ENCODE assay signal across 1 cellular context in genomic region chr6:34196116-34196832, GRCh38.
TF ChIP-seq lines count a peak whose summit lies in the region.

No MANE protein-coding gene starts in this region.

TF ChIP-seq in HepG2, 621 proteins besides CTCF, POLR2A, EP300 and RAD21 (continues in another document):
- TF ChIP-seq RBAK (CRISPR knock-in tag; IDR thresholded peaks at IDR 0.05) (no peak), ESRRA (CRISPR knock-in tag; IDR thresholded peaks at IDR 0.05; ENCODE audit: low read depth) (0 out of 2 replicates have a peak, but pooled peaks have one; percentile 44), TSC22D2 (CRISPR knock-in tag; IDR thresholded peaks at IDR 0.05; ENCODE audit: borderline replicate concordance) (0 out of 2 replicates have a peak, but pooled peaks have one; percentile 52), ZNF710 (CRISPR knock-in tag; IDR thresholded peaks at IDR 0.05; ENCODE audit: borderline replicate concordance) (peak; percentile 73), ZBTB46 (CRISPR knock-in tag; IDR thresholded peaks at IDR 0.05; ENCODE audit: borderline replicate concordance) (peak; percentile 87; the same call in 1 of the 2 replicates), WIZ (CRISPR knock-in tag; IDR thresholded peaks at IDR 0.05) (no peak), RFX5 (IDR thresholded peaks at IDR 0.05; ENCODE audit: low read depth, low read length) (no peak), CREBL2 (CRISPR knock-in tag; IDR thresholded peaks at IDR 0.05; ENCODE audit: borderline replicate concordance) (peak; percentile 53; the same call in 1 of the 2 replicates), IKZF5 (CRISPR knock-in tag; IDR thresholded peaks at IDR 0.05) (peak; percentile 72; the same call in 1 of the 2 replicates), ARID4A (CRISPR knock-in tag; IDR thresholded peaks at IDR 0.05; ENCODE audit: borderline replicate concordance) (peak; percentile 76), BORCS8-MEF2B (CRISPR knock-in tag; IDR thresholded peaks at IDR 0.05) (peak; percentile 88), FLYWCH1 (CRISPR knock-in tag; IDR thresholded peaks at IDR 0.05) (0 out of 2 replicates have a peak, but pooled peaks have one; percentile 22), JARID2 (CRISPR knock-in tag; IDR thresholded peaks at IDR 0.05; ENCODE audit: insufficient replicate concordance) (no peak), CC2D1A (CRISPR knock-in tag; IDR thresholded peaks at IDR 0.05) (no peak), ZNF33B (CRISPR knock-in tag; IDR thresholded peaks at IDR 0.05) (no peak; the same call in 1 of the 2 replicates), FOXC1 (CRISPR knock-in tag; IDR thresholded peaks at IDR 0.05; ENCODE audit: borderline replicate concordance) (peak; percentile 91), CREB3 (CRISPR knock-in tag; IDR thresholded peaks at IDR 0.05) (no peak), FOXO1 (CRISPR knock-in tag; IDR thresholded peaks at IDR 0.05) (peak; percentile 26; the same call in 1 of the 2 replicates), SNAPC4 (CRISPR knock-in tag; IDR thresholded peaks at IDR 0.05) (0 out of 2 replicates have a peak, but pooled peaks have one; percentile 34), ZNF33A (CRISPR knock-in tag; IDR thresholded peaks at IDR 0.05; ENCODE audit: borderline replicate concordance) (no peak), HMGXB4 (CRISPR knock-in tag; IDR thresholded peaks at IDR 0.05; ENCODE audit: borderline replicate concordance in 1 of 2, low read depth in 1 of 2) (peak; percentile 94 to 97), ZNF782 (CRISPR knock-in tag; IDR thresholded peaks at IDR 0.05; ENCODE audit: borderline replicate concordance) (peak; percentile 92), SNAI1 (CRISPR knock-in tag; IDR thresholded peaks at IDR 0.05; ENCODE audit: borderline replicate concordance) (peak; percentile 72; the same call in 1 of the 2 replicates), SMC3 (IDR thresholded peaks at IDR 0.05; ENCODE audit: low read length) (peak; percentile 58; the same call in 1 of the 2 replicates), ZNF629 (CRISPR knock-in tag; conservative IDR thresholded peaks at IDR 0.05) (peak; percentile 8; the same call in 1 of the 2 replicates), THAP11 (CRISPR knock-in tag; IDR thresholded peaks at IDR 0.05) (peak; percentile 58)
